In the genomic region with DNA sequence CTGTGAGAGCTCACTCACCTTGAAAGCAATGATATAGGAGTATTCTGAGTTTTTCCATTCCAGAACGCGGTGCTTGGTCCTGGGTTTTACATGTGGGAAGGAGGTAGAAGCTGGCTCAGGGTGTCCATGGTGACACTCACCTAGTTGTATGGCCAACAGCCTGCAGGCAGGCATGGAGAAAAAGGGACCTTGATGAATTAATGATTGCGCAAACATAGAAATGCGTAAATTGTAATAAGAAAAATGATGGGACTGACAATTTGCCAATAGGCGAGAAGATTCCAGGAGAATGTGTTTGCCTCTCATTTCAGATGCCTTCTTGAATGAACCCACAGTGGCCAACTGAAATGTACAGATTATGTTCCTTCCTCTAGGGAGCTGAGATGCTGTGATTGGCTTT, we compare ENCODE assay signal across 8 cellular contexts. TPM values are rescaled to one million over a fixed set of nuclear protein-coding genes. Genes with fewer than 3 reads are reported as not detected.
"Had no signal": no experiment of that assay in that cellular context is flagged by ENCODE, and none has a peak within 500 bp of the region (broad histone marks: within the 10 kb centered on the region; RNA-seq: fewer than 3 reads in every experiment).

No MANE protein-coding gene starts in this region.

- H3K9me3 Mint-ChIP-seq: GM23338 had no signal

- H3K4me3 ChIP-seq: GM23338 had no signal

- DNase-seq: H9, HCEC 1CT, KBM-7 had no signal

- H2AFZ ChIP-seq: GM23338 had no signal

- H3K4me3 Mint-ChIP-seq: GM23338, H9 had no signal

- H3K4me2 ChIP-seq: GM23338 had no signal

- ATAC-seq: GM23338 had no signal

- H3K27ac Mint-ChIP-seq: GM23338 had no signal

- FAIRE-seq: H1, H54, HTR-8/SVneo had no signal

RNA-seq across cellular contexts. Expression of a gene that starts 53.4 kb away (rescaled TPM):
- total RNA-seq: HT-29 had no signal
